ENCODE assay signal across 9 cellular contexts in the genomic region with DNA sequence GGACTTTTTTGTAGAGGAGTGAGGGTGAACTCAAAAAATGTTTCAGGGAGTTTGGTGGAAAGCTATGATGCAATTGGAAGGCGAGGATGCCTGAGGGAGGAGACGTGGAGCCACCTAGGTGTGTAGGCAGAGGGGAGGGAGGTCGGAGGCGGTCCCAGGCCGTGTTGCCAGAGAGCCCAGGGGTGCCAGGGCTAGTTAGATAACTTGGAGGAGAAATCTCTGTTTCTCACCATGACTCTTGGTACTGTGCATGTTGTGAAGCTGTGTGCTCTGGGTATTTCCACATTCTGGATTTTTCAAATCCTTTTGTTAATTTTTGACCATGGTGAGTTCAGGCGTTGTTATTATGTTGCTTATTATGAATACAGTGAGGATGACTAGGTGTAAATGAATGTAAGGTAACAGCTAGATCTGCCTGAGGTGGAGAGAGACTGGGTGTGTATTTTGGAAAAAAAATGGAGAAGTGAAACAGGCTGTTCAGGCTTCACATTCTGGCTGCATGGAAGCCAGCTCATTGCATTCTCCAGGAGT. TPM values are rescaled to one million over a fixed set of nuclear protein-coding genes. Genes with fewer than 3 reads are reported as not detected.
A peak's percentile ranks its signal among the peaks of the same experiment; 100 is the strongest.
DNase-seq lines count a peak whose midpoint lies in the region; ATAC-seq and TF ChIP-seq lines count a peak whose summit lies in the region.
"Had no signal": no experiment of that assay in that cellular context is flagged by ENCODE, and none has a peak within 500 bp of the region (broad histone marks: within the 10 kb centered on the region; RNA-seq: fewer than 3 reads in every experiment).

No MANE protein-coding gene starts in this region.

- no peaks in the 10 kb centered on the region for H3K9me3 ChIP-seq in subcutaneous abdominal adipose tissue (ENCODE audit: control insufficient read depth in 5 of 5, low read length in 5 of 5)

- CTCF ChIA-PET in T-cell (lab: Charles Lee): interaction anchor here (1.2 to 1.3 kb wide), 2 partner anchors 43 to 186 kb away, joined by 3 to 5 read pairs; no protein-coding TSS in a partner anchor

- H3K36me3 ChIP-seq in GM23338 (ENCODE audit: insufficient read depth) (no peaks in the 10 kb centered on the region), subcutaneous abdominal adipose tissue (ENCODE audit: control insufficient read depth in 5 of 5, insufficient read depth in 5 of 5, low read length in 5 of 5) (no peaks in the 10 kb centered on the region)

- H4K20me1 ChIP-seq in GM23338 (replicated peaks; ENCODE audit: insufficient read depth): peaks cover 18% of the 10 kb centered on the region

- no peak overlapping the region for H3K4me3 ChIP-seq in GM23338
- H3K4me3 ChIP-seq in subcutaneous abdominal adipose tissue (ENCODE audit: low read depth in 1 of 5, low read length in 5 of 5): no peak overlapping the region

- H3K4me1 ChIP-seq in GM23338 (ENCODE audit: insufficient read depth): peaks cover 34% of the 10 kb centered on the region
- peaks cover 0 to 54% (median 42%) of the 10 kb centered on the region in 5 donors for H3K4me1 ChIP-seq in subcutaneous abdominal adipose tissue (ENCODE audit: control insufficient read depth in 5 of 5, insufficient read depth in 5 of 5, low read length in 5 of 5)

- peaks cover 91% of the 10 kb centered on the region for H3K79me2 ChIP-seq in GM23338 (replicated peaks; ENCODE audit: insufficient read depth)

- POLR2A ChIA-PET in T-cell (lab: Charles Lee): interaction anchor here in 1 of 2 donors (0.6 kb wide), 1 partner anchor 335 kb away, joined by 5 read pairs; no protein-coding TSS in a partner anchor

- H3K27me3 Mint-ChIP-seq in GM23338 (ENCODE audit: insufficient read depth, low read depth, poor library complexity) (peaks cover 8% of the 10 kb centered on the region), T-cell (peaks cover 0 to 16% of the 10 kb centered on the region in 2 donors)

- no peaks in the 10 kb centered on the region for H3K9me3 Mint-ChIP-seq in GM23338
- H3K9me3 Mint-ChIP-seq in T-cell: no peaks in the 10 kb centered on the region

- H3K4me2 ChIP-seq in GM23338: peak overlapping the region; percentile 31; the same call in 1 of the 2 replicates

- H3K27me3 ChIP-seq in GM23338 (ENCODE audit: insufficient read depth) (0 out of 2 replicates have a peak, but pooled peaks cover under 1% of the 10 kb centered on the region), subcutaneous abdominal adipose tissue (ENCODE audit: control insufficient read depth in 5 of 5, insufficient read depth in 4 of 5, low read length in 5 of 5) (peaks cover 0 to 13% (median 0%) of the 10 kb centered on the region in 5 donors)

- peak; percentile 14; the same call in 2 of the 3 replicates for ATAC-seq in GM23338
- no peak for ATAC-seq in T-cell (replicated peaks in 1 of 4)

- H3K27ac Mint-ChIP-seq in GM23338 (peak overlapping the region; percentile 38), T-cell (peak overlapping the region; percentile 7 to 58)

- H3K4me3 Mint-ChIP-seq in GM23338 (peak overlapping the region; percentile 22; the same call in 2 of the 3 replicates), T-cell (peak overlapping the region in 2 of 3 donors; percentile 2 to 52)

- H3K9me2 ChIP-seq in GM23338 (ENCODE audit: insufficient read depth): no peaks in the 10 kb centered on the region

- H2AFZ ChIP-seq in GM23338: no peak overlapping the region

- DNase-seq in GM23338 (ENCODE audit: low spot score) (peak; percentile 18), T-cell (no peak), glomerular visceral epithelial cell (ENCODE audit: extremely low spot score) (peak; percentile 29), SHP77 (lab: John Stamatoyannopoulos, UW) (no peak), NCI-H2171 (lab: John Stamatoyannopoulos, UW) (no peak), HCEC 1CT (no peak)
- DNase-seq: NCI-H146; stimulated activated CD4-positive, alpha-beta T cell treated with anti-CD3 and anti-CD28 coated beads, Interleukin-2, amount 100 ng/mL, for 24 hours had no signal

- peak overlapping the region in 1 of 5 donors; percentile 23 for H3K9ac ChIP-seq in subcutaneous abdominal adipose tissue (ENCODE audit: low read length in 5 of 5)

- no peaks in the 10 kb centered on the region for H3F3A ChIP-seq in GM23338 (replicated peaks; ENCODE audit: low read depth)

- peaks cover 50% of the 10 kb centered on the region for H3K4me1 Mint-ChIP-seq in GM23338
- peaks cover 51 to 78% (median 77%) of the 10 kb centered on the region in 3 donors for H3K4me1 Mint-ChIP-seq in T-cell

- H3K27ac ChIP-seq in GM23338 (ENCODE audit: low read depth) (peak overlapping the region; percentile 59; the same call in 1 of the 2 replicates), subcutaneous abdominal adipose tissue (ENCODE audit: low read depth, low read length) (peak overlapping the region; percentile 11)

- no peak for TF ChIP-seq CTCF in GM23338 (conservative IDR thresholded peaks at IDR 0.05; ENCODE audit: low read depth in 2 of 2)

- H3K36me3 Mint-ChIP-seq in GM23338 (ENCODE audit: low read depth) (no peaks in the 10 kb centered on the region; the same call in 1 of the 3 replicates), T-cell (peaks cover 12% of the 10 kb centered on the region)

TF ChIP-seq in GM23338, 12 proteins besides CTCF, POLR2A, EP300 and RAD21 (continues in another document):
- TF ChIP-seq STAT1 (IDR thresholded peaks at IDR 0.05; ENCODE audit: unreplicated experiment) (no peak), NANOG (IDR thresholded peaks at IDR 0.05; ENCODE audit: borderline replicate concordance) (no peak), CREB1 (CRISPR knock-in tag; IDR thresholded peaks at IDR 0.05; ENCODE audit: low read depth) (no peak), ZNF331 (CRISPR knock-in tag; IDR thresholded peaks at IDR 0.05; ENCODE audit: low read depth) (no peak), EZH2 (IDR thresholded peaks at IDR 0.05; ENCODE audit: low read depth, unreplicated experiment) (no peak), ETS1 (IDR thresholded peaks at IDR 0.05) (no peak), ZNF114 (CRISPR knock-in tag; IDR thresholded peaks at IDR 0.05) (no peak), POLR2AphosphoS5 (IDR thresholded peaks at IDR 0.05; ENCODE audit: low read depth) (no peak)

RNA-seq across cellular contexts. Expression of gene RAB9A, which starts 4.5 kb away (rescaled TPM):
- 36.8 and 45.1 TPM in 2 replicates for total RNA-seq in GM23338 (2014; rRNA removed; shearing (Covaris generic))
- polyA plus RNA-seq in GM23338 (2016; fragmentation: Nextera tagmentation; extraction: Ambion mirVana): 42.5 and 43.3 TPM in 2 replicates
- total RNA-seq in T-cell: 10 to 100 TPM; 12.2 to 27.3 (median 16.4) TPM

RNA-seq across cellular contexts. Expression of gene TCEANC, which starts 40.5 kb away (rescaled TPM):
- 2.5 and 5.5 TPM in 2 replicates for total RNA-seq in GM23338 (2014; rRNA removed; shearing (Covaris generic))
- 0.89 and 1.2 TPM in 2 replicates for polyA plus RNA-seq in GM23338 (2016; fragmentation: Nextera tagmentation; extraction: Ambion mirVana)
- 10 to 100 TPM in 1 of 5 donors, 1 to 10 TPM in 4; 8.0 to 12.8 (median 9.5) TPM for total RNA-seq in T-cell

RNA-seq across cellular contexts. Expression of gene TRAPPC2, which starts 41.0 kb away (rescaled TPM):
- total RNA-seq in GM23338 (2014; rRNA removed; shearing (Covaris generic)): 12.9 and 14.6 TPM in 2 replicates
- polyA plus RNA-seq in GM23338 (2016; fragmentation: Nextera tagmentation; extraction: Ambion mirVana): 11.7 and 12.2 TPM in 2 replicates
- 10 to 100 TPM; 24.8 to 32.9 (median 29.7) TPM for total RNA-seq in T-cell

RNA-seq across cellular contexts. Expression of gene OFD1, which starts 41.1 kb away (rescaled TPM):
- total RNA-seq in GM23338 (2014; rRNA removed; shearing (Covaris generic)): 21.2 and 25.4 TPM in 2 replicates
- 34.1 and 55.0 TPM in 2 replicates for polyA plus RNA-seq in GM23338 (2016; fragmentation: Nextera tagmentation; extraction: Ambion mirVana)
- total RNA-seq in T-cell: 10 to 100 TPM; 78.8 to 96.8 (median 89.3) TPM

Comparison
In these comparisons a context has a peak if more than half of its experiments do, and no peak if none do; other contexts are left out.
1. DNase-seq: peak in GM23338 (single experiment) and glomerular visceral epithelial cell (single experiment); none in T-cell (0 of 34), SHP77 (0 of 2), NCI-H2171 (single experiment) and HCEC 1CT (single experiment).